Comparison of ENCODE assay signal across 16 cellular contexts in genomic region chr12:120774169-120774916, GRCh38. TPM values are rescaled to one million over a fixed set of nuclear protein-coding genes. Genes with fewer than 3 reads are reported as not detected.
DNase-seq lines count a peak whose midpoint lies in the region; ATAC-seq and TF ChIP-seq lines count a peak whose summit lies in the region.
"Had no signal": no experiment of that assay in that cellular context is flagged by ENCODE, and none has a peak within 500 bp of the region (broad histone marks: within the 10 kb centered on the region; RNA-seq: fewer than 3 reads in every experiment).

No MANE protein-coding gene starts in this region.

- H3K27me3 ChIP-seq in right atrium auricular region (no peaks in the 10 kb centered on the region), left lung (no peaks in the 10 kb centered on the region)
- H3K27me3 ChIP-seq: BLaER1 treated with 17β-estradiol and CSF1 and Interleukin-3, amounts not matched to agents 10 nM and 100 nM; SJSA1 had no signal

- H3K27ac ChIP-seq in right atrium auricular region, result no peak overlapping the region
- peak overlapping the region; percentile 26 to 39 for H3K27ac ChIP-seq in left lung
- H3K27ac ChIP-seq: BLaER1 treated with 17β-estradiol and CSF1 and Interleukin-3, amounts not matched to agents 10 nM and 100 nM; SJSA1 had no signal

- no peak overlapping the region for H3K4me3 Mint-ChIP-seq in T-helper 17 cell
- H3K4me3 Mint-ChIP-seq in activated T-helper 2 cell treated with anti-CD3 and anti-CD28 coated beads, Interferon-gamma antibody, Interleukin-2, Interleukin-4, amounts not matched to agents 10 μg/mL and 5 μg/mL and 100 μg/mL, durations not matched to agents 14 hours and 24 hours and 36 hours (ENCODE audit: low read depth), result no peak overlapping the region
- H3K4me3 Mint-ChIP-seq: brain; stimulated activated naive B cell treated with anti-CD40 and anti-IgM and Interleukin-4, amounts not matched to agents 10 μg/mL and 1 μg/mL and 100 μg/mL, for 72 hours had no signal

- H3K27me3 Mint-ChIP-seq in T-helper 17 cell, result no peaks in the 10 kb centered on the region
- H3K27me3 Mint-ChIP-seq in activated T-helper 2 cell treated with anti-CD3 and anti-CD28 coated beads, Interferon-gamma antibody, Interleukin-2, Interleukin-4, amounts not matched to agents 10 μg/mL and 5 μg/mL and 100 μg/mL, durations not matched to agents 14 hours and 24 hours and 36 hours (ENCODE audit: low read depth), result no peaks in the 10 kb centered on the region
- H3K27me3 Mint-ChIP-seq: brain; stimulated activated naive B cell treated with anti-CD40 and anti-IgM and Interleukin-4, amounts not matched to agents 10 μg/mL and 1 μg/mL and 100 μg/mL, for 72 hours had no signal

- H3K4me3 ChIP-seq in right atrium auricular region (no peak overlapping the region), left lung (no peak overlapping the region)
- H3K4me3 ChIP-seq: BLaER1 treated with 17β-estradiol and CSF1 and Interleukin-3, amounts not matched to agents 10 nM and 100 nM; SJSA1 had no signal

- peaks cover 20% of the 10 kb centered on the region for H3K36me3 Mint-ChIP-seq in T-helper 17 cell (ENCODE audit: low read depth)
- peaks cover 38% of the 10 kb centered on the region for H3K36me3 Mint-ChIP-seq in activated T-helper 2 cell treated with anti-CD3 and anti-CD28 coated beads, Interferon-gamma antibody, Interleukin-2, Interleukin-4, amounts not matched to agents 10 μg/mL and 5 μg/mL and 100 μg/mL, durations not matched to agents 14 hours and 24 hours and 36 hours (ENCODE audit: low read depth)

- H3K4me1 ChIP-seq in right atrium auricular region (no peaks in the 10 kb centered on the region), left lung (peaks cover 0 to 20% of the 10 kb centered on the region in 2 donors)
- H3K4me1 ChIP-seq: BLaER1 treated with 17β-estradiol and CSF1 and Interleukin-3, amounts not matched to agents 10 nM and 100 nM; SJSA1 had no signal

- DNase-seq in Right ventricle myocardium superior (no peak), right atrium auricular region (ENCODE audit: low spot score) (no peak), T-helper 17 cell (no peak), left lung (no peak), occipital lobe (lab: John Stamatoyannopoulos, UW) (no peak), NCI-H2196 treated with DMSO at 0.1 percent for 48 hours (lab: John Stamatoyannopoulos, UW; ENCODE audit: unreplicated experiment) (no peak)
- DNase-seq in activated T-helper 2 cell treated with anti-CD3 and anti-CD28 coated beads, Interferon-gamma antibody, Interleukin-2, Interleukin-4, amounts not matched to agents 10 μg/mL and 5 μg/mL and 100 μg/mL, durations not matched to agents 14 hours and 24 hours and 36 hours (ENCODE audit: low spot score), result no peak
- DNase-seq: effector CD8-positive, alpha-beta T cell; islet precursor cell; NCI-H2081 treated with DMSO at 0.1 percent for 48 hours; right cardiac atrium; stimulated activated CD4-positive, alpha-beta T cell treated with anti-CD3 and anti-CD28 coated beads, Interleukin-4, amount 100 ng/mL, for 24 hours; stimulated activated naive B cell treated with anti-CD40 and anti-IgM and Interleukin-4, amounts not matched to agents 10 μg/mL and 1 μg/mL and 100 μg/mL, for 72 hours had no signal

- ATAC-seq in Right ventricle myocardium superior (ENCODE audit: poor library complexity), result peak; percentile 48
- ATAC-seq in T-helper 17 cell, result no peak
- peak; percentile 80 for ATAC-seq in left lung
- ATAC-seq: stimulated activated naive B cell treated with anti-CD40 and anti-IgM and Interleukin-4, amounts not matched to agents 10 μg/mL and 1 μg/mL and 100 μg/mL, for 72 hours had no signal

- H3K9me3 ChIP-seq in right atrium auricular region (no peaks in the 10 kb centered on the region), T-helper 17 cell (ENCODE audit: control insufficient read depth, low read length, poor library complexity, severe bottlenecking) (no peaks in the 10 kb centered on the region), left lung (no peaks in the 10 kb centered on the region)
- H3K9me3 ChIP-seq: BLaER1 treated with 17β-estradiol and CSF1 and Interleukin-3, amounts not matched to agents 10 nM and 100 nM; SJSA1 had no signal

- H3K4me1 Mint-ChIP-seq in T-helper 17 cell, result peaks cover 21% of the 10 kb centered on the region
- peaks cover 27% of the 10 kb centered on the region for H3K4me1 Mint-ChIP-seq in activated T-helper 2 cell treated with anti-CD3 and anti-CD28 coated beads, Interferon-gamma antibody, Interleukin-2, Interleukin-4, amounts not matched to agents 10 μg/mL and 5 μg/mL and 100 μg/mL, durations not matched to agents 14 hours and 24 hours and 36 hours (ENCODE audit: low read depth)

- TF ChIP-seq CTCF in right atrium auricular region (IDR thresholded peaks at IDR 0.05) (no peak), left lung (IDR thresholded peaks at IDR 0.05) (no peak)

- intact Hi-C loops in Right ventricle myocardium superior (cut with DNase I) (no loop called here), left lung (cut with DNase I) (no loop called here)
- intact Hi-C loops in activated T-helper 2 cell treated with anti-CD3 and anti-CD28 coated beads, Interferon-gamma antibody, Interleukin-2, Interleukin-4, amounts not matched to agents 10 μg/mL and 5 μg/mL and 100 μg/mL, durations not matched to agents 14 hours and 24 hours and 36 hours (cut with micrococcal nuclease), result no loop called here

- H3K27ac Mint-ChIP-seq in T-helper 17 cell, result peak overlapping the region; percentile 82
- no peak overlapping the region for H3K27ac Mint-ChIP-seq in activated T-helper 2 cell treated with anti-CD3 and anti-CD28 coated beads, Interferon-gamma antibody, Interleukin-2, Interleukin-4, amounts not matched to agents 10 μg/mL and 5 μg/mL and 100 μg/mL, durations not matched to agents 14 hours and 24 hours and 36 hours

- H3K36me3 ChIP-seq in right atrium auricular region (no peaks in the 10 kb centered on the region), left lung (peaks cover 0 to 9% of the 10 kb centered on the region in 2 donors)
- H3K36me3 ChIP-seq: SJSA1 had no signal

- no peaks in the 10 kb centered on the region for H3K9me3 Mint-ChIP-seq in activated T-helper 2 cell treated with anti-CD3 and anti-CD28 coated beads, Interferon-gamma antibody, Interleukin-2, Interleukin-4, amounts not matched to agents 10 μg/mL and 5 μg/mL and 100 μg/mL, durations not matched to agents 14 hours and 24 hours and 36 hours
- H3K9me3 Mint-ChIP-seq: brain; stimulated activated naive B cell treated with anti-CD40 and anti-IgM and Interleukin-4, amounts not matched to agents 10 μg/mL and 1 μg/mL and 100 μg/mL, for 72 hours had no signal

RNA-seq across cellular contexts. Expression of gene ACADS, which starts 48.7 kb away (rescaled TPM):
- total RNA-seq in Right ventricle myocardium superior (113 TPM), right atrium auricular region (10 to 100 TPM; 58.6 to 92.6 TPM), T-helper 17 cell (10 to 100 TPM in 1 of 2 donors, 1 to 10 TPM in 1; 9.1 to 10.8 TPM), left lung (10 to 100 TPM; 17.3 to 20.6 TPM), occipital lobe (4.2 TPM)
- 16.4 and 16.6 TPM in 2 replicates for total RNA-seq in activated T-helper 2 cell treated with anti-CD3 and anti-CD28 coated beads, Interferon-gamma antibody, Interleukin-2, Interleukin-4, amounts not matched to agents 10 μg/mL and 5 μg/mL and 100 μg/mL, durations not matched to agents 14 hours and 24 hours and 36 hours

Comparison
In these comparisons a context has a peak if more than half of its experiments do, and no peak if none do; other contexts are left out.
1. H3K27ac ChIP-seq: peak in left lung (2 of 2); none in right atrium auricular region (0 of 2).